12 cellular contexts compared by ENCODE assay signal in the genomic region with DNA sequence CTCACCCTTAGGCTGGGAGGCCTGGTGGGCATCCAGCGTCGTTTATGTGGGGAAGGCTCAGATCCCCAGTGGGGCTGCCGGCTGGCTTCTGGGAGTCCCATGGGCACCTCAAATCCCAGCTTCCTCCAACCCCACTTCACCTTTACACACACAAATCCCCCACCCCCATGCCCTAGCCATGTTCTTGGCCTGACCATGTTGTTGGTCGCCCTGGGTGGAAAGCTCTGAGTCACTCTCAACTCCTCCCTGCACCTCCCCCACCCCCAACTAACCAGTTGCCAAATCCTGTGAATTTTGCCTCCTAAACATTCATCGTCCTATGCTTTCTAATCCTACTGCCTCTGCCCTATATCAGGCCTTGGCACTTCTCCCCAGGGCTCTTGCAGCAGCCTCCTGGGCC. TPM values are rescaled to one million over a fixed set of nuclear protein-coding genes. Genes with fewer than 3 reads are reported as not detected.
DNase-seq lines count a peak whose midpoint lies in the region; ATAC-seq and TF ChIP-seq lines count a peak whose summit lies in the region.
"Had no signal": no experiment of that assay in that cellular context is flagged by ENCODE, and none has a peak within 500 bp of the region (broad histone marks: within the 10 kb centered on the region; RNA-seq: fewer than 3 reads in every experiment).

No MANE protein-coding gene starts in this region.

- no peaks in the 10 kb centered on the region for H3K9me3 Mint-ChIP-seq in activated naive CD4-positive, alpha-beta T cell treated with anti-CD3 and anti-CD28 coated beads, Interleukin-2, amount 10 ng/mL, durations not matched to agents 7 days and 5 days

- H3K9ac ChIP-seq in GM23248 (peak overlapping the region; percentile 71), skeletal muscle tissue (ENCODE audit: low read depth in 1 of 3, low read length in 3 of 3) (peak overlapping the region in 2 of 3 donors; percentile 8 to 16)

- DNase-seq in GM23248 (peak; percentile 92), ascending aorta (ENCODE audit: low spot score in 2 of 2) (peak in 1 of 2 donors; percentile 88), left cardiac atrium (peak; percentile 63), NCI-H774 (lab: John Stamatoyannopoulos, UW) (no peak), NCI-H1105 (lab: John Stamatoyannopoulos, UW) (no peak)
- DNase-seq in activated naive CD4-positive, alpha-beta T cell treated with anti-CD3 and anti-CD28 coated beads, Interleukin-2, amount 10 ng/mL, durations not matched to agents 7 days and 5 days = no peak
- DNase-seq: activated CD4-positive, alpha-beta T cell treated with anti-CD3 and anti-CD28 coated beads, Interleukin-2, amount 50 U/mL, for 4 hours; Karpas-422; stimulated activated CD8-positive, alpha-beta memory T cell treated with anti-CD3 and anti-CD28 coated beads, Interleukin-4, amount 100 ng/mL, for 48 hours had no signal

- no peak overlapping the region for H2AFZ ChIP-seq in GM23248

- H3K36me3 ChIP-seq in GM23248 (ENCODE audit: low read depth) (no peaks in the 10 kb centered on the region), ascending aorta (peaks cover 3 to 5% of the 10 kb centered on the region in 2 donors), skeletal muscle tissue (ENCODE audit: control insufficient read depth in 3 of 3, insufficient read depth in 3 of 3, low read length in 3 of 3) (peaks cover 0 to 3% (median 0%) of the 10 kb centered on the region in 3 donors)

- peaks cover 70% of the 10 kb centered on the region for H3F3A ChIP-seq in GM23248 (ENCODE audit: insufficient read depth)

- 9 to 10% methylated on average over 5 of the region's 5 CpGs for WGBS in GM23248 (ENCODE audit: low coverage in 1 of 2, low lambda C conversion rate in 2 of 2, missing lambda C conversion rate in 2 of 2), 2 experiments

- H3K27me3 ChIP-seq in GM23248 (replicated peaks; ENCODE audit: insufficient read depth) (no peaks in the 10 kb centered on the region), ascending aorta (no peaks in the 10 kb centered on the region), skeletal muscle tissue (ENCODE audit: control insufficient read depth in 3 of 3, insufficient read depth in 3 of 3, low read length in 3 of 3) (no peaks in the 10 kb centered on the region)

- H3K4me2 ChIP-seq in GM23248 (ENCODE audit: unreplicated experiment) = peak overlapping the region; percentile 82

- H3K79me2 ChIP-seq in GM23248 (ENCODE audit: insufficient read depth) = peaks cover 87% of the 10 kb centered on the region

- no peaks in the 10 kb centered on the region for H3K36me3 Mint-ChIP-seq in activated naive CD4-positive, alpha-beta T cell treated with anti-CD3 and anti-CD28 coated beads, Interleukin-2, amount 10 ng/mL, durations not matched to agents 7 days and 5 days

- no peak for TF ChIP-seq CTCF in ascending aorta (IDR thresholded peaks at IDR 0.05)

- no peaks in the 10 kb centered on the region for H3K9me3 ChIP-seq in GM23248 (ENCODE audit: low read depth)
- H3K9me3 ChIP-seq in ascending aorta = no peaks in the 10 kb centered on the region
- H3K9me3 ChIP-seq in skeletal muscle tissue (ENCODE audit: control insufficient read depth in 3 of 3, low read length in 3 of 3) = no peaks in the 10 kb centered on the region

- H3K4me1 ChIP-seq in GM23248 (ENCODE audit: insufficient read depth) (peaks cover 86% of the 10 kb centered on the region), ascending aorta (peaks cover 21 to 62% of the 10 kb centered on the region in 2 donors), skeletal muscle tissue (ENCODE audit: control insufficient read depth in 3 of 3, insufficient read depth in 3 of 3, low read length in 3 of 3) (peaks cover 25 to 60% (median 28%) of the 10 kb centered on the region in 3 donors)

- intact Hi-C loops in ascending aorta (cut with DNase I) (loop anchor here (5.0 kb wide), 1 partner anchor 36 kb away; no protein-coding TSS in a partner anchor), left cardiac atrium (cut with DNase I) (no loop called here)

- no peaks in the 10 kb centered on the region for H3K9me2 ChIP-seq in GM23248 (ENCODE audit: insufficient read depth)

- H3K27ac ChIP-seq in GM23248 (peak overlapping the region; percentile 88), ascending aorta (peak overlapping the region; percentile 62 to 69), skeletal muscle tissue (ENCODE audit: low read depth, low read length) (peak overlapping the region; percentile 60)

- 0 out of 2 replicates have a peak, but pooled peaks cover 8% of the 10 kb centered on the region for H4K20me1 ChIP-seq in GM23248 (ENCODE audit: insufficient read depth)

- ATAC-seq in left cardiac atrium (peak; percentile 48 to 67), HG02759 (IDR thresholded peaks at IDR 0.05; ENCODE audit: unreplicated experiment) (no peak)

- CTCF ChIA-PET in activated naive CD4-positive, alpha-beta T cell treated with anti-CD3 and anti-CD28 coated beads, Interleukin-2, amount 10 ng/mL, durations not matched to agents 7 days and 5 days (lab: Charles Lee) = interaction anchor here (3.7 to 4.7 kb wide), 2 partner anchors 10 to 210 kb away, joined by 29 to 43 read pairs; no protein-coding TSS in a partner anchor

- H3K4me3 ChIP-seq in GM23248 (peak overlapping the region; percentile 55), ascending aorta (peak overlapping the region in 1 of 2 donors; percentile 49), skeletal muscle tissue (ENCODE audit: low read length in 3 of 3) (no peak overlapping the region)

- in situ Hi-C loops in GM23248 (cut with MboI) = no loop called here

- no peak overlapping the region for H3K27ac Mint-ChIP-seq in activated naive CD4-positive, alpha-beta T cell treated with anti-CD3 and anti-CD28 coated beads, Interleukin-2, amount 10 ng/mL, durations not matched to agents 7 days and 5 days
- H3K27ac Mint-ChIP-seq: progenitor cell of endocrine pancreas had no signal

- H3K4me1 Mint-ChIP-seq in activated naive CD4-positive, alpha-beta T cell treated with anti-CD3 and anti-CD28 coated beads, Interleukin-2, amount 10 ng/mL, durations not matched to agents 7 days and 5 days = no peaks in the 10 kb centered on the region

- H3K27me3 Mint-ChIP-seq in activated naive CD4-positive, alpha-beta T cell treated with anti-CD3 and anti-CD28 coated beads, Interleukin-2, amount 10 ng/mL, durations not matched to agents 7 days and 5 days = peaks cover 17% of the 10 kb centered on the region

- H3K4me3 Mint-ChIP-seq in activated naive CD4-positive, alpha-beta T cell treated with anti-CD3 and anti-CD28 coated beads, Interleukin-2, amount 10 ng/mL, durations not matched to agents 7 days and 5 days = no peak overlapping the region

RNA-seq across cellular contexts. Expression of a gene that starts 6.5 kb away (rescaled TPM):
- total RNA-seq in GM23248 (2014; rRNA removed; shearing (Covaris generic)) = 99.3 and 104 TPM in 2 replicates
- polyA plus RNA-seq in GM23248 (2016; fragmentation: Nextera tagmentation; extraction: Ambion mirVana) = 78.6 and 81.6 TPM in 2 replicates
- total RNA-seq in ascending aorta (1,334 TPM), left cardiac atrium (100 to 1,000 TPM; 436 to 508 TPM), skeletal muscle tissue (73.1 TPM)

Comparison
In these comparisons a context has a peak if more than half of its experiments do, and no peak if none do; other contexts are left out.
1. DNase-seq: peak in GM23248 (single experiment) and left cardiac atrium (single experiment); none in NCI-H774 (single experiment), NCI-H1105 (single experiment) and activated naive CD4-positive, alpha-beta T cell treated with anti-CD3 and anti-CD28 coated beads, Interleukin-2, amount 10 ng/mL, durations not matched to agents 7 days and 5 days (single experiment).
2. Peak in every context shown above with its lines, with median percentiles within 50 percentile points of each other: H3K27ac ChIP-seq.